In the genomic region with DNA sequence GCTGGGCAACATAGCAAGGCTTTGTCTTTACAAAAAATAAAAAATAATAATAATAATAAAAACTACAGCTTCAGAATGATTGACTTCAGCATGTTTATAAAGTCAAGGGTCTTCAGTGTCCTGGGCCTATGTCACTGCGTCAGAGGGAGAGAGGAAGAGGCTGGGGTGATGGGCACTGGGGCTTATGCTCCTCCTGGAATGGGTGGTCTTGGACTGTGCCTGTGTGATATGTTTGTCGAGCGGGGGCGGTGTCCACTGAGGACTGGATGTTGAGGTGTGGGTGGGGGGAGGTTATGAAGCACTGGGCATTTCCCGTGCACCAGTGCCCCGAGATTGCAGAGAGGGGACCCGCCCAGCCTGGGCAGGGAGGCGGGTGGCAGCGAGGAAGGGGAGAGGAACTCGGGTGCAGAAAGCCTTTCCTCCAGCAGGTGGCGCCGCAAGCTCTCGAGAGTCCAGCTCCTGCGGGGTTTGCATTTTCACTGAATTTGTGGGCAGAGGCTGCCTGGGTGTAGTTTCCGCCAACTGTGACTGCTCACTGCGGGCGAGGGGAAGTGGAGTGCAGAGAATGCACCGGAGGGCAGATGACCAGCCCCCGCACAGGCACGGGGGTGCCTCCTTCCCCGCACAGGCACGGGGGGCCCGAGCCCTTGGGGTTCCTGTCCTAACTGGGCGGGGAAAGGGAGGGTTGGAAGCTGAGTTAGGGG, we compare ENCODE assay signal across 1 cellular context.
TF ChIP-seq lines count a peak whose summit lies in the region.

No MANE protein-coding gene starts in this region.

TF ChIP-seq in GM12878, 131 proteins besides CTCF, POLR2A, EP300 and RAD21 (continued from another document and continues in another):
- TF ChIP-seq, protein P1, sequence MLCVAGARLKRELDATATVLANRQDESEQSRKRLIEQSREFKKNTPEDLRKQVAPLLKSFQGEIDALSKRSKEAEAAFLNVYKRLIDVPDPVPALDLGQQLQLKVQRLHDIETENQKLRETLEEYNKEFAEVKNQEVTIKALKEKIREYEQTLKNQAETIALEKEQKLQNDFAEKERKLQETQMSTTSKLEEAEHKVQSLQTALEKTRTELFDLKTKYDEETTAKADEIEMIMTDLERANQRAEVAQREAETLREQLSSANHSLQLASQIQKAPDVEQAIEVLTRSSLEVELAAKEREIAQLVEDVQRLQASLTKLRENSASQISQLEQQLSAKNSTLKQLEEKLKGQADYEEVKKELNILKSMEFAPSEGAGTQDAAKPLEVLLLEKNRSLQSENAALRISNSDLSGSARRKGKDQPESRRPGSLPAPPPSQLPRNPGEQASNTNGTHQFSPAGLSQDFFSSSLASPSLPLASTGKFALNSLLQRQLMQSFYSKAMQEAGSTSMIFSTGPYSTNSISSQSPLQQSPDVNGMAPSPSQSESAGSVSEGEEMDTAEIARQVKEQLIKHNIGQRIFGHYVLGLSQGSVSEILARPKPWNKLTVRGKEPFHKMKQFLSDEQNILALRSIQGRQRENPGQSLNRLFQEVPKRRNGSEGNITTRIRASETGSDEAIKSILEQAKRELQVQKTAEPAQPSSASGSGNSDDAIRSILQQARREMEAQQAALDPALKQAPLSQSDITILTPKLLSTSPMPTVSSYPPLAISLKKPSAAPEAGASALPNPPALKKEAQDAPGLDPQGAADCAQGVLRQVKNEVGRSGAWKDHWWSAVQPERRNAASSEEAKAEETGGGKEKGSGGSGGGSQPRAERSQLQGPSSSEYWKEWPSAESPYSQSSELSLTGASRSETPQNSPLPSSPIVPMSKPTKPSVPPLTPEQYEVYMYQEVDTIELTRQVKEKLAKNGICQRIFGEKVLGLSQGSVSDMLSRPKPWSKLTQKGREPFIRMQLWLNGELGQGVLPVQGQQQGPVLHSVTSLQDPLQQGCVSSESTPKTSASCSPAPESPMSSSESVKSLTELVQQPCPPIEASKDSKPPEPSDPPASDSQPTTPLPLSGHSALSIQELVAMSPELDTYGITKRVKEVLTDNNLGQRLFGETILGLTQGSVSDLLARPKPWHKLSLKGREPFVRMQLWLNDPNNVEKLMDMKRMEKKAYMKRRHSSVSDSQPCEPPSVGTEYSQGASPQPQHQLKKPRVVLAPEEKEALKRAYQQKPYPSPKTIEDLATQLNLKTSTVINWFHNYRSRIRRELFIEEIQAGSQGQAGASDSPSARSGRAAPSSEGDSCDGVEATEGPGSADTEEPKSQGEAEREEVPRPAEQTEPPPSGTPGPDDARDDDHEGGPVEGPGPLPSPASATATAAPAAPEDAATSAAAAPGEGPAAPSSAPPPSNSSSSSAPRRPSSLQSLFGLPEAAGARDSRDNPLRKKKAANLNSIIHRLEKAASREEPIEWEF (IDR thresholded peaks at IDR 0.05; ENCODE audit: insufficient replicate concordance, low read depth, low read length): no peak
- TF ChIP-seq JUND (IDR thresholded peaks at IDR 0.05; ENCODE audit: low read depth, low read length): no peak
- TF ChIP-seq SUPT20H (IDR thresholded peaks at IDR 0.05; ENCODE audit: borderline replicate concordance, control insufficient read depth, low read depth, low read length): no peak
- TF ChIP-seq, protein P2, sequence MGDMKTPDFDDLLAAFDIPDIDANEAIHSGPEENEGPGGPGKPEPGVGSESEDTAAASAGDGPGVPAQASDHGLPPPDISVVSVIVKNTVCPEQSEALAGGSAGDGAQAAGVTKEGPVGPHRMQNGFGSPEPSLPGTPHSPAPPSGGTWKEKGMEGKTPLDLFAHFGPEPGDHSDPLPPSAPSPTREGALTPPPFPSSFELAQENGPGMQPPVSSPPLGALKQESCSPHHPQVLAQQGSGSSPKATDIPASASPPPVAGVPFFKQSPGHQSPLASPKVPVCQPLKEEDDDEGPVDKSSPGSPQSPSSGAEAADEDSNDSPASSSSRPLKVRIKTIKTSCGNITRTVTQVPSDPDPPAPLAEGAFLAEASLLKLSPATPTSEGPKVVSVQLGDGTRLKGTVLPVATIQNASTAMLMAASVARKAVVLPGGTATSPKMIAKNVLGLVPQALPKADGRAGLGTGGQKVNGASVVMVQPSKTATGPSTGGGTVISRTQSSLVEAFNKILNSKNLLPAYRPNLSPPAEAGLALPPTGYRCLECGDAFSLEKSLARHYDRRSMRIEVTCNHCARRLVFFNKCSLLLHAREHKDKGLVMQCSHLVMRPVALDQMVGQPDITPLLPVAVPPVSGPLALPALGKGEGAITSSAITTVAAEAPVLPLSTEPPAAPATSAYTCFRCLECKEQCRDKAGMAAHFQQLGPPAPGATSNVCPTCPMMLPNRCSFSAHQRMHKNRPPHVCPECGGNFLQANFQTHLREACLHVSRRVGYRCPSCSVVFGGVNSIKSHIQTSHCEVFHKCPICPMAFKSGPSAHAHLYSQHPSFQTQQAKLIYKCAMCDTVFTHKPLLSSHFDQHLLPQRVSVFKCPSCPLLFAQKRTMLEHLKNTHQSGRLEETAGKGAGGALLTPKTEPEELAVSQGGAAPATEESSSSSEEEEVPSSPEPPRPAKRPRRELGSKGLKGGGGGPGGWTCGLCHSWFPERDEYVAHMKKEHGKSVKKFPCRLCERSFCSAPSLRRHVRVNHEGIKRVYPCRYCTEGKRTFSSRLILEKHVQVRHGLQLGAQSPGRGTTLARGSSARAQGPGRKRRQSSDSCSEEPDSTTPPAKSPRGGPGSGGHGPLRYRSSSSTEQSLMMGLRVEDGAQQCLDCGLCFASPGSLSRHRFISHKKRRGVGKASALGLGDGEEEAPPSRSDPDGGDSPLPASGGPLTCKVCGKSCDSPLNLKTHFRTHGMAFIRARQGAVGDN (IDR thresholded peaks at IDR 0.05): 0 out of 2 replicates have a peak, but pooled peaks have one; percentile 44
- TF ChIP-seq RCOR1 (conservative IDR thresholded peaks at IDR 0.05; ENCODE audit: low read depth, low read length): no peak
- no peak for TF ChIP-seq KDM1A (IDR thresholded peaks at IDR 0.05; ENCODE audit: borderline replicate concordance)
- TF ChIP-seq KAT2A (conservative IDR thresholded peaks at IDR 0.05; ENCODE audit: control insufficient read depth, low read depth, low read length): no peak
- TF ChIP-seq GABPA (IDR thresholded peaks at IDR 0.05; ENCODE audit: low read depth): no peak
- TF ChIP-seq TCF7 (IDR thresholded peaks at IDR 0.05; ENCODE audit: borderline replicate concordance): no peak
- TF ChIP-seq ZSCAN29 (IDR thresholded peaks at IDR 0.05): no peak
- peak; percentile 51; the same call in 1 of the 2 replicates for TF ChIP-seq DPF2 (IDR thresholded peaks at IDR 0.05)
- TF ChIP-seq, protein P3, sequence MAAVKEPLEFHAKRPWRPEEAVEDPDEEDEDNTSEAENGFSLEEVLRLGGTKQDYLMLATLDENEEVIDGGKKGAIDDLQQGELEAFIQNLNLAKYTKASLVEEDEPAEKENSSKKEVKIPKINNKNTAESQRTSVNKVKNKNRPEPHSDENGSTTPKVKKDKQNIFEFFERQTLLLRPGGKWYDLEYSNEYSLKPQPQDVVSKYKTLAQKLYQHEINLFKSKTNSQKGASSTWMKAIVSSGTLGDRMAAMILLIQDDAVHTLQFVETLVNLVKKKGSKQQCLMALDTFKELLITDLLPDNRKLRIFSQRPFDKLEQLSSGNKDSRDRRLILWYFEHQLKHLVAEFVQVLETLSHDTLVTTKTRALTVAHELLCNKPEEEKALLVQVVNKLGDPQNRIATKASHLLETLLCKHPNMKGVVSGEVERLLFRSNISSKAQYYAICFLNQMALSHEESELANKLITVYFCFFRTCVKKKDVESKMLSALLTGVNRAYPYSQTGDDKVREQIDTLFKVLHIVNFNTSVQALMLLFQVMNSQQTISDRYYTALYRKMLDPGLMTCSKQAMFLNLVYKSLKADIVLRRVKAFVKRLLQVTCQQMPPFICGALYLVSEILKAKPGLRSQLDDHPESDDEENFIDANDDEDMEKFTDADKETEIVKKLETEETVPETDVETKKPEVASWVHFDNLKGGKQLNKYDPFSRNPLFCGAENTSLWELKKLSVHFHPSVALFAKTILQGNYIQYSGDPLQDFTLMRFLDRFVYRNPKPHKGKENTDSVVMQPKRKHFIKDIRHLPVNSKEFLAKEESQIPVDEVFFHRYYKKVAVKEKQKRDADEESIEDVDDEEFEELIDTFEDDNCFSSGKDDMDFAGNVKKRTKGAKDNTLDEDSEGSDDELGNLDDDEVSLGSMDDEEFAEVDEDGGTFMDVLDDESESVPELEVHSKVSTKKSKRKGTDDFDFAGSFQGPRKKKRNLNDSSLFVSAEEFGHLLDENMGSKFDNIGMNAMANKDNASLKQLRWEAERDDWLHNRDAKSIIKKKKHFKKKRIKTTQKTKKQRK (IDR thresholded peaks at IDR 0.05; ENCODE audit: low read depth, low read length): no peak
- TF ChIP-seq, protein P4, sequence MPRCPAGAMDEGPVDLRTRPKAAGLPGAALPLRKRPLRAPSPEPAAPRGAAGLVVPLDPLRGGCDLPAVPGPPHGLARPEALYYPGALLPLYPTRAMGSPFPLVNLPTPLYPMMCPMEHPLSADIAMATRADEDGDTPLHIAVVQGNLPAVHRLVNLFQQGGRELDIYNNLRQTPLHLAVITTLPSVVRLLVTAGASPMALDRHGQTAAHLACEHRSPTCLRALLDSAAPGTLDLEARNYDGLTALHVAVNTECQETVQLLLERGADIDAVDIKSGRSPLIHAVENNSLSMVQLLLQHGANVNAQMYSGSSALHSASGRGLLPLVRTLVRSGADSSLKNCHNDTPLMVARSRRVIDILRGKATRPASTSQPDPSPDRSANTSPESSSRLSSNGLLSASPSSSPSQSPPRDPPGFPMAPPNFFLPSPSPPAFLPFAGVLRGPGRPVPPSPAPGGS (IDR thresholded peaks at IDR 0.05; ENCODE audit: borderline replicate concordance, insufficient read depth, low read depth, low read length, poor library complexity, severe bottlenecking): no peak
- no peak for TF ChIP-seq NFIC (IDR thresholded peaks at IDR 0.05; ENCODE audit: low read depth, low read length)
- no peak for TF ChIP-seq MEF2A (IDR thresholded peaks at IDR 0.05; ENCODE audit: insufficient read depth, low read depth, low read length)
- TF ChIP-seq RELA (IDR thresholded peaks at IDR 0.05; ENCODE audit: borderline replicate concordance, partially characterized antibody): peak; percentile 70
- no peak for TF ChIP-seq SMAD5 (IDR thresholded peaks at IDR 0.05; ENCODE audit: low read depth)
- TF ChIP-seq, protein P5, sequence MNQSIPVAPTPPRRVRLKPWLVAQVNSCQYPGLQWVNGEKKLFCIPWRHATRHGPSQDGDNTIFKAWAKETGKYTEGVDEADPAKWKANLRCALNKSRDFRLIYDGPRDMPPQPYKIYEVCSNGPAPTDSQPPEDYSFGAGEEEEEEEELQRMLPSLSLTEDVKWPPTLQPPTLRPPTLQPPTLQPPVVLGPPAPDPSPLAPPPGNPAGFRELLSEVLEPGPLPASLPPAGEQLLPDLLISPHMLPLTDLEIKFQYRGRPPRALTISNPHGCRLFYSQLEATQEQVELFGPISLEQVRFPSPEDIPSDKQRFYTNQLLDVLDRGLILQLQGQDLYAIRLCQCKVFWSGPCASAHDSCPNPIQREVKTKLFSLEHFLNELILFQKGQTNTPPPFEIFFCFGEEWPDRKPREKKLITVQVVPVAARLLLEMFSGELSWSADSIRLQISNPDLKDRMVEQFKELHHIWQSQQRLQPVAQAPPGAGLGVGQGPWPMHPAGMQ (IDR thresholded peaks at IDR 0.05; ENCODE audit: borderline replicate concordance): 0 out of 2 replicates have a peak, but pooled peaks have one; percentile 9
- TF ChIP-seq, protein P6, sequence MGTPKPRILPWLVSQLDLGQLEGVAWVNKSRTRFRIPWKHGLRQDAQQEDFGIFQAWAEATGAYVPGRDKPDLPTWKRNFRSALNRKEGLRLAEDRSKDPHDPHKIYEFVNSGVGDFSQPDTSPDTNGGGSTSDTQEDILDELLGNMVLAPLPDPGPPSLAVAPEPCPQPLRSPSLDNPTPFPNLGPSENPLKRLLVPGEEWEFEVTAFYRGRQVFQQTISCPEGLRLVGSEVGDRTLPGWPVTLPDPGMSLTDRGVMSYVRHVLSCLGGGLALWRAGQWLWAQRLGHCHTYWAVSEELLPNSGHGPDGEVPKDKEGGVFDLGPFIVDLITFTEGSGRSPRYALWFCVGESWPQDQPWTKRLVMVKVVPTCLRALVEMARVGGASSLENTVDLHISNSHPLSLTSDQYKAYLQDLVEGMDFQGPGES (IDR thresholded peaks at IDR 0.05): 0 out of 2 replicates have a peak, but pooled peaks have one; percentile 31
- TF ChIP-seq, protein P7, sequence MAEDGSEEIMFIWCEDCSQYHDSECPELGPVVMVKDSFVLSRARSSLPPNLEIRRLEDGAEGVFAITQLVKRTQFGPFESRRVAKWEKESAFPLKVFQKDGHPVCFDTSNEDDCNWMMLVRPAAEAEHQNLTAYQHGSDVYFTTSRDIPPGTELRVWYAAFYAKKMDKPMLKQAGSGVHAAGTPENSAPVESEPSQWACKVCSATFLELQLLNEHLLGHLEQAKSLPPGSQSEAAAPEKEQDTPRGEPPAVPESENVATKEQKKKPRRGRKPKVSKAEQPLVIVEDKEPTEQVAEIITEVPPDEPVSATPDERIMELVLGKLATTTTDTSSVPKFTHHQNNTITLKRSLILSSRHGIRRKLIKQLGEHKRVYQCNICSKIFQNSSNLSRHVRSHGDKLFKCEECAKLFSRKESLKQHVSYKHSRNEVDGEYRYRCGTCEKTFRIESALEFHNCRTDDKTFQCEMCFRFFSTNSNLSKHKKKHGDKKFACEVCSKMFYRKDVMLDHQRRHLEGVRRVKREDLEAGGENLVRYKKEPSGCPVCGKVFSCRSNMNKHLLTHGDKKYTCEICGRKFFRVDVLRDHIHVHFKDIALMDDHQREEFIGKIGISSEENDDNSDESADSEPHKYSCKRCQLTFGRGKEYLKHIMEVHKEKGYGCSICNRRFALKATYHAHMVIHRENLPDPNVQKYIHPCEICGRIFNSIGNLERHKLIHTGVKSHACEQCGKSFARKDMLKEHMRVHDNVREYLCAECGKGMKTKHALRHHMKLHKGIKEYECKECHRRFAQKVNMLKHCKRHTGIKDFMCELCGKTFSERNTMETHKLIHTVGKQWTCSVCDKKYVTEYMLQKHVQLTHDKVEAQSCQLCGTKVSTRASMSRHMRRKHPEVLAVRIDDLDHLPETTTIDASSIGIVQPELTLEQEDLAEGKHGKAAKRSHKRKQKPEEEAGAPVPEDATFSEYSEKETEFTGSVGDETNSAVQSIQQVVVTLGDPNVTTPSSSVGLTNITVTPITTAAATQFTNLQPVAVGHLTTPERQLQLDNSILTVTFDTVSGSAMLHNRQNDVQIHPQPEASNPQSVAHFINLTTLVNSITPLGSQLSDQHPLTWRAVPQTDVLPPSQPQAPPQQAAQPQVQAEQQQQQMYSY (CRISPR knock-in tag; IDR thresholded peaks at IDR 0.05): no peak
- TF ChIP-seq NR2C1 (IDR thresholded peaks at IDR 0.05): no peak
- no peak for TF ChIP-seq CHD4 (IDR thresholded peaks at IDR 0.05)
- TF ChIP-seq EZH2 (IDR thresholded peaks at IDR 0.05; ENCODE audit: borderline replicate concordance, control insufficient read depth, low read depth, low read length): no peak
- TF ChIP-seq SIX5 (IDR thresholded peaks at IDR 0.05; ENCODE audit: low read depth, low read length, severe bottlenecking): no peak
- no peak for TF ChIP-seq HCFC1 (IDR thresholded peaks at IDR 0.05; ENCODE audit: low read length)
- TF ChIP-seq SPI1 (IDR thresholded peaks at IDR 0.05; ENCODE audit: borderline replicate concordance, insufficient read depth, low read depth, low read length): peak; percentile 72; the same call in 1 of the 2 replicates
- peak; percentile 43 to 62; a peak in 3 of 4 replicates for TF ChIP-seq IKZF2 (IDR thresholded peaks at IDR 0.05)
- TF ChIP-seq, protein P8, sequence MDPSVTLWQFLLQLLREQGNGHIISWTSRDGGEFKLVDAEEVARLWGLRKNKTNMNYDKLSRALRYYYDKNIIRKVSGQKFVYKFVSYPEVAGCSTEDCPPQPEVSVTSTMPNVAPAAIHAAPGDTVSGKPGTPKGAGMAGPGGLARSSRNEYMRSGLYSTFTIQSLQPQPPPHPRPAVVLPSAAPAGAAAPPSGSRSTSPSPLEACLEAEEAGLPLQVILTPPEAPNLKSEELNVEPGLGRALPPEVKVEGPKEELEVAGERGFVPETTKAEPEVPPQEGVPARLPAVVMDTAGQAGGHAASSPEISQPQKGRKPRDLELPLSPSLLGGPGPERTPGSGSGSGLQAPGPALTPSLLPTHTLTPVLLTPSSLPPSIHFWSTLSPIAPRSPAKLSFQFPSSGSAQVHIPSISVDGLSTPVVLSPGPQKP (IDR thresholded peaks at IDR 0.05; ENCODE audit: low read depth, low read length): no peak
